ENCODE assay signal across 2 cellular contexts in the genomic region with DNA sequence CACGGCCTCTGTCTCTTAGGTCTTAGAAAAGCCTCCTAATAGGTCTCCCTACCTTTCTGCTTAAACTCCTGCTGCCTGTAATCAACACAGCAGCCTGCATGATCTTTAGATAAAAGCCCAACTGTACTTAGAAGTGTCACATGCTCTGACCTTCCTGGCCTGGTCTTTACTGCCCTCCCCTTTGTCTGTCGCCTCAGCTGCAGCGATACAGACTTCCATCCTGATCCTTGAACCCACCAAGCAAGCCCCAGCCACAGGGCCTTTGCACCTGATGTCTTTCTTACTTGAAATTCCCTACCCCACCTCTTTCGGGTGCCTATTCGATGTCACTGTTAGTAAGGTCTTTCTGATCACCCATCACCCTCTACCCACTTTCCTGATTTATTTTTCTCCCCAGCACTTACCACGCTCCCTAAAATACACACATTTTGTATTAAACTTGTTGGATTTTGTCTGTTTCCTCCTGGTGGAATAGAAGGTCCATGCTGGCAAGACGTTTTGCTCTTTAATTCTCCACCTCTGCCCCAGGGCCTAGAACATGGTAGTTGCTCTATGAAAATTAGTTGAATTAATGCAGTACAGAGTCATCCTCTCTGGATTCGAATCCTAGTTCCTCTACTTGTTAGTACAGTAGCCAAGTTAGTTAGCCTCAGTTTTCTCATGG.
TF ChIP-seq lines count a peak whose summit lies in the region.

No MANE protein-coding gene starts in this region.

TF ChIP-seq in HEK293, 187 proteins besides CTCF, POLR2A, EP300 and RAD21:
- TF ChIP-seq MYNN (tag by site-specific recombination; IDR thresholded peaks at IDR 0.05; ENCODE audit: borderline replicate concordance) (no peak), GLIS1 (tag by site-specific recombination; IDR thresholded peaks at IDR 0.05) (no peak), ZNF302 (tag by site-specific recombination; IDR thresholded peaks at IDR 0.05; ENCODE audit: low read depth) (no peak), ZNF658 (tag by site-specific recombination; IDR thresholded peaks at IDR 0.05) (no peak), ZNF623 (tag by site-specific recombination; IDR thresholded peaks at IDR 0.05) (peak; percentile 49), ZNF776 (tag by site-specific recombination; IDR thresholded peaks at IDR 0.05; ENCODE audit: borderline replicate concordance) (no peak)
TF ChIP-seq in HEK293: peak in this region for 1.

TF ChIP-seq in K562, 482 proteins besides CTCF, POLR2A, EP300 and RAD21 (continues in another document):
- TF ChIP-seq TCF7 (IDR thresholded peaks at IDR 0.05; ENCODE audit: borderline replicate concordance) (no peak), ZFX (CRISPR knock-in tag; IDR thresholded peaks at IDR 0.05) (peak; percentile 16; the same call in 1 of the 2 replicates), ZNF175 (CRISPR knock-in tag; IDR thresholded peaks at IDR 0.05; ENCODE audit: low read depth) (no peak), TOE1 (IDR thresholded peaks at IDR 0.05; ENCODE audit: borderline replicate concordance) (peak; percentile 58; the same call in 1 of the 2 replicates), TOE1 (CRISPR knock-in tag; IDR thresholded peaks at IDR 0.05; ENCODE audit: borderline replicate concordance, low read depth) (no peak), PCBP2 (IDR thresholded peaks at IDR 0.05; ENCODE audit: low read depth, low read length, poor library complexity, severe bottlenecking) (no peak), FOXJ2 (tag; IDR thresholded peaks at IDR 0.05) (0 out of 2 replicates have a peak, but pooled peaks have one; percentile 34), MED1 (CRISPR knock-in tag; IDR thresholded peaks at IDR 0.05; ENCODE audit: borderline replicate concordance) (no peak), RAD51 (IDR thresholded peaks at IDR 0.05; ENCODE audit: borderline replicate concordance, low read depth) (peak; percentile 34; the same call in 1 of the 2 replicates), FOXP1 (CRISPR knock-in tag; IDR thresholded peaks at IDR 0.05) (0 out of 2 replicates have a peak, but pooled peaks have one; percentile 20), CEBPB (tag; IDR thresholded peaks at IDR 0.05) (no peak), SOX6 (IDR thresholded peaks at IDR 0.05) (0 out of 2 replicates have a peak, but pooled peaks have one; percentile 25), KDM1A (IDR thresholded peaks at IDR 0.05) (peak; percentile 71 to 83), HLTF (IDR thresholded peaks at IDR 0.05) (no peak), ZNF830 (CRISPR knock-in tag; IDR thresholded peaks at IDR 0.05) (no peak), MITF (IDR thresholded peaks at IDR 0.05) (peak; percentile 72), CBFA2T3 (IDR thresholded peaks at IDR 0.05) (peak; percentile 71), DPF2 (IDR thresholded peaks at IDR 0.05) (peak; percentile 54; the same call in 1 of the 2 replicates), MYC (IDR thresholded peaks at IDR 0.05; ENCODE audit: low read depth, low read length) (peak; percentile 62; the same call in 1 of the 2 replicates), MYC (CRISPR knock-in tag; IDR thresholded peaks at IDR 0.05; ENCODE audit: borderline replicate concordance, low read depth) (no peak), TRIM24 (IDR thresholded peaks at IDR 0.05) (peak in 1 of 2 experiments; percentile 20; a peak in 1 of 4 replicates), CXXC5 (CRISPR knock-in tag; IDR thresholded peaks at IDR 0.05) (0 out of 2 replicates have a peak, but pooled peaks have one; percentile 24), TAL1 (IDR thresholded peaks at IDR 0.05) (0 out of 2 replicates have a peak, but pooled peaks have one; percentile 27), TBL1XR1 (IDR thresholded peaks at IDR 0.05; ENCODE audit: low read length in 2 of 2) (peak in 1 of 2 experiments; percentile 30; a peak in 1 of 4 replicates), USF1 (CRISPR knock-in tag; IDR thresholded peaks at IDR 0.05) (peak; percentile 24; the same call in 1 of the 2 replicates), HDGF (IDR thresholded peaks at IDR 0.05) (peak; percentile 81; the same call in 1 of the 2 replicates), ZC3H4 (CRISPR knock-in tag; IDR thresholded peaks at IDR 0.05; ENCODE audit: borderline replicate concordance) (no peak), TEAD4 (IDR thresholded peaks at IDR 0.05; ENCODE audit: low read length) (peak; percentile 56; the same call in 1 of the 2 replicates), TEAD4 (CRISPR knock-in tag; IDR thresholded peaks at IDR 0.05; ENCODE audit: borderline replicate concordance) (no peak), ZHX1 (conservative IDR thresholded peaks at IDR 0.05; ENCODE audit: low read length) (no peak), MAZ (CRISPR knock-in tag; conservative IDR thresholded peaks at IDR 0.05 in 1 of 2, IDR thresholded peaks at IDR 0.05 in 1 of 2) (0 out of 4 replicates have a peak, but pooled peaks of 1 of the 2 experiments have one; percentile 16), SIN3A (IDR thresholded peaks at IDR 0.05; ENCODE audit: borderline replicate concordance in 2 of 2, control insufficient read depth in 1 of 2, low read depth in 2 of 2, low read length in 2 of 2) (no peak), HDAC2 (IDR thresholded peaks at IDR 0.05) (peak; percentile 83; the same call in 1 of the 2 replicates), CC2D1A (IDR thresholded peaks at IDR 0.05) (peak; percentile 40; the same call in 1 of the 2 replicates), L3MBTL2 (IDR thresholded peaks at IDR 0.05) (peak; percentile 65), JUND (IDR thresholded peaks at IDR 0.05; ENCODE audit: borderline replicate concordance, low read depth, low read length) (peak; percentile 31; the same call in 1 of the 2 replicates), JUND (tag; IDR thresholded peaks at IDR 0.05; ENCODE audit: borderline replicate concordance, low read depth, low read length) (peak; percentile 11; the same call in 1 of the 3 replicates), TBP (optimal IDR thresholded peaks at IDR 0.05; ENCODE audit: low read depth, low read length) (no peak), SMARCE1 (IDR thresholded peaks at IDR 0.05) (peak; percentile 45; the same call in 1 of the 2 replicates), SMAD4 (CRISPR knock-in tag; conservative IDR thresholded peaks at IDR 0.05) (0 out of 2 replicates have a peak, but pooled peaks have one; percentile 22), ILK (tag; IDR thresholded peaks at IDR 0.05; ENCODE audit: borderline replicate concordance, low read depth) (no peak), SMARCA5 (IDR thresholded peaks at IDR 0.05) (peak; percentile 92; the same call in 1 of the 2 replicates), RBM25 (IDR thresholded peaks at IDR 0.05; ENCODE audit: low read depth, low read length, severe bottlenecking) (peak; percentile 79), ATF1 (CRISPR knock-in tag; IDR thresholded peaks at IDR 0.05) (no peak), ATF1 (tag; IDR thresholded peaks at IDR 0.05) (0 out of 2 replicates have a peak, but pooled peaks have one; percentile 12), ADNP (tag; IDR thresholded peaks at IDR 0.05) (peak; percentile 97), NR0B1 (IDR thresholded peaks at IDR 0.05; ENCODE audit: partially characterized antibody) (no peak), GABPB1 (CRISPR knock-in tag; IDR thresholded peaks at IDR 0.05) (no peak), ESRRA (IDR thresholded peaks at IDR 0.05; ENCODE audit: borderline replicate concordance, low read depth) (peak; percentile 66), ARID1B (IDR thresholded peaks at IDR 0.05) (peak; percentile 46), NR2C2 (CRISPR knock-in tag; IDR thresholded peaks at IDR 0.05) (no peak), NR2C2 (tag; IDR thresholded peaks at IDR 0.05) (peak; percentile 77; the same call in 1 of the 2 replicates), BACH1 (tag; IDR thresholded peaks at IDR 0.05) (no peak)
- TF ChIP-seq, protein P1, sequence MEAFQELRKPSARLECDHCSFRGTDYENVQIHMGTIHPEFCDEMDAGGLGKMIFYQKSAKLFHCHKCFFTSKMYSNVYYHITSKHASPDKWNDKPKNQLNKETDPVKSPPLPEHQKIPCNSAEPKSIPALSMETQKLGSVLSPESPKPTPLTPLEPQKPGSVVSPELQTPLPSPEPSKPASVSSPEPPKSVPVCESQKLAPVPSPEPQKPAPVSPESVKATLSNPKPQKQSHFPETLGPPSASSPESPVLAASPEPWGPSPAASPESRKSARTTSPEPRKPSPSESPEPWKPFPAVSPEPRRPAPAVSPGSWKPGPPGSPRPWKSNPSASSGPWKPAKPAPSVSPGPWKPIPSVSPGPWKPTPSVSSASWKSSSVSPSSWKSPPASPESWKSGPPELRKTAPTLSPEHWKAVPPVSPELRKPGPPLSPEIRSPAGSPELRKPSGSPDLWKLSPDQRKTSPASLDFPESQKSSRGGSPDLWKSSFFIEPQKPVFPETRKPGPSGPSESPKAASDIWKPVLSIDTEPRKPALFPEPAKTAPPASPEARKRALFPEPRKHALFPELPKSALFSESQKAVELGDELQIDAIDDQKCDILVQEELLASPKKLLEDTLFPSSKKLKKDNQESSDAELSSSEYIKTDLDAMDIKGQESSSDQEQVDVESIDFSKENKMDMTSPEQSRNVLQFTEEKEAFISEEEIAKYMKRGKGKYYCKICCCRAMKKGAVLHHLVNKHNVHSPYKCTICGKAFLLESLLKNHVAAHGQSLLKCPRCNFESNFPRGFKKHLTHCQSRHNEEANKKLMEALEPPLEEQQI (IDR thresholded peaks at IDR 0.05) = peak; percentile 31; the same call in 1 of the 2 replicates
- TF ChIP-seq, protein P2, sequence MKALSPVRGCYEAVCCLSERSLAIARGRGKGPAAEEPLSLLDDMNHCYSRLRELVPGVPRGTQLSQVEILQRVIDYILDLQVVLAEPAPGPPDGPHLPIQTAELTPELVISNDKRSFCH (CRISPR knock-in tag; IDR thresholded peaks at IDR 0.05) = no peak
- TF ChIP-seq, protein P2 (tag; IDR thresholded peaks at IDR 0.05) = 0 out of 2 replicates have a peak, but pooled peaks have one; percentile 22
- TF ChIP-seq, protein P3, sequence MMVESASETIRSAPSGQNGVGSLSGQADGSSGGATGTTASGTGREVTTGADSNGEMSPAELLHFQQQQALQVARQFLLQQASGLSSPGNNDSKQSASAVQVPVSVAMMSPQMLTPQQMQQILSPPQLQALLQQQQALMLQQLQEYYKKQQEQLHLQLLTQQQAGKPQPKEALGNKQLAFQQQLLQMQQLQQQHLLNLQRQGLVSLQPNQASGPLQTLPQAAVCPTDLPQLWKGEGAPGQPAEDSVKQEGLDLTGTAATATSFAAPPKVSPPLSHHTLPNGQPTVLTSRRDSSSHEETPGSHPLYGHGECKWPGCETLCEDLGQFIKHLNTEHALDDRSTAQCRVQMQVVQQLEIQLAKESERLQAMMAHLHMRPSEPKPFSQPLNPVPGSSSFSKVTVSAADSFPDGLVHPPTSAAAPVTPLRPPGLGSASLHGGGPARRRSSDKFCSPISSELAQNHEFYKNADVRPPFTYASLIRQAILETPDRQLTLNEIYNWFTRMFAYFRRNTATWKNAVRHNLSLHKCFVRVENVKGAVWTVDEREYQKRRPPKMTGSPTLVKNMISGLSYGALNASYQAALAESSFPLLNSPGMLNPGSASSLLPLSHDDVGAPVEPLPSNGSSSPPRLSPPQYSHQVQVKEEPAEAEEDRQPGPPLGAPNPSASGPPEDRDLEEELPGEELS (CRISPR knock-in tag; IDR thresholded peaks at IDR 0.05; ENCODE audit: borderline replicate concordance) = no peak
